ENCODE assay signal across 9 cellular contexts in the genomic region with DNA sequence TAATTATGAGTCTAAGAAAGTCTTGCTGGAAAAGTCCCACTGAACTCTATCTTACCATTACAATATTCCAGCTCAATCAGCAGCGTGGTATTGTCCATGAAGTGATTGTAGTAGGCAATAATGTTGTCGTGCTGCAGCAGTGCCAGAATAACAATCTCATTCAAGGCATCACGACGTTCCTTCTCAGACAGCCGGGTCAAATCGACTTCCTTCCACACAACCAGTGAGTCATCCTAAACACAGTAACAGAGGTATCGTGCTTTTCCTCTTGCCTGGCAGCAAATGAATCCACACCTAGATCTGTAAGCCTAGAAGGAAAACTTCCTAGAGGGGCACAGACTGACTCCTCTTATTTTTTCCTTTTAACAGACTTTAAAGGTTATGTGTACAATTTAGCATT. TPM values are rescaled to one million over a fixed set of nuclear protein-coding genes. Genes with fewer than 3 reads are reported as not detected.
A peak's percentile ranks its signal among the peaks of the same experiment; 100 is the strongest.
DNase-seq lines count a peak whose midpoint lies in the region; ATAC-seq, FAIRE-seq and TF ChIP-seq lines count a peak whose summit lies in the region.
"Had no signal": no experiment of that assay in that cellular context is flagged by ENCODE, and none has a peak within 500 bp of the region (broad histone marks: within the 10 kb centered on the region; RNA-seq: fewer than 3 reads in every experiment).

No MANE protein-coding gene starts in this region.

- no peak for ATAC-seq in HG03520 (IDR thresholded peaks at IDR 0.05; ENCODE audit: unreplicated experiment)

- no peaks in the 10 kb centered on the region for H3K9me3 ChIP-seq in left ventricle myocardium inferior (replicated peaks)
- H3K9me3 ChIP-seq in hepatocyte (ENCODE audit: low read depth) = no peaks in the 10 kb centered on the region

- intact Hi-C loops in left ventricle myocardium inferior (cut with micrococcal nuclease) = no loop called here
- intact Hi-C loops in cardiac septum (cut with DNase I) = no loop called here

- FAIRE-seq in urothelium cell line (lab: Jason Lieb, UNC) = no peak

- H4K20me1 ChIP-seq in hepatocyte (ENCODE audit: insufficient read depth, poor library complexity, severe bottlenecking) = no peaks in the 10 kb centered on the region

- H3K36me3 ChIP-seq in left ventricle myocardium inferior = peaks cover 26% of the 10 kb centered on the region
- no peaks in the 10 kb centered on the region for H3K36me3 ChIP-seq in hepatocyte (replicated peaks; ENCODE audit: insufficient read depth, low read depth)

- H3K27me3 ChIP-seq in left ventricle myocardium inferior (ENCODE audit: low read depth) (no peaks in the 10 kb centered on the region), hepatocyte (no peaks in the 10 kb centered on the region)

- H3K4me3 ChIP-seq in left ventricle myocardium inferior (no peak overlapping the region), hepatocyte (no peak overlapping the region)

- H3K4me2 ChIP-seq in hepatocyte = no peak overlapping the region

- peak overlapping the region; percentile 34 for H3K27ac ChIP-seq in left ventricle myocardium inferior (replicated peaks)
- no peak overlapping the region for H3K27ac ChIP-seq in hepatocyte

- TF ChIP-seq CTCF in left ventricle myocardium inferior (IDR thresholded peaks at IDR 0.05; ENCODE audit: borderline replicate concordance) = no peak
- no peak for TF ChIP-seq CTCF in hepatocyte (IDR thresholded peaks at IDR 0.05; ENCODE audit: poor library complexity)

- DNase-seq in left ventricle myocardium inferior = no peak
- no peak for DNase-seq in cardiac septum (ENCODE audit: low spot score)
- DNase-seq in activated CD4-positive, alpha-beta T cell treated with anti-CD3 and anti-CD28 coated beads, Interleukin-2, amount 50 U/mL, for 48 hours = peak; percentile 21 to 34
- peak; percentile 12 for DNase-seq in hepatocyte (ENCODE audit: low spot score)
- peak; percentile 71 for DNase-seq in urothelium cell line (ENCODE audit: low spot score)
- DNase-seq in DMS 273 (lab: John Stamatoyannopoulos, UW; ENCODE audit: unreplicated experiment) = no peak
- DNase-seq in epidermal melanocyte (ENCODE audit: insufficient read length, low spot score) = no peak
- DNase-seq: T-helper 9 cell had no signal

- peaks cover 8% of the 10 kb centered on the region for H3K79me2 ChIP-seq in hepatocyte

- H3K4me1 ChIP-seq in left ventricle myocardium inferior (peaks cover 54% of the 10 kb centered on the region), hepatocyte (ENCODE audit: insufficient read depth) (no peaks in the 10 kb centered on the region)

- WGBS in hepatocyte (ENCODE audit: low lambda C conversion rate, missing lambda C conversion rate) = 58% methylated on average over 7 of the region's 7 CpGs

- H3K9me2 ChIP-seq in hepatocyte (replicated peaks; ENCODE audit: insufficient read depth) = no peaks in the 10 kb centered on the region

- H2AFZ ChIP-seq in hepatocyte = no peak overlapping the region

RNA-seq across cellular contexts. Expression of a gene that starts 2.9 kb away (rescaled TPM):
- total RNA-seq in left ventricle myocardium inferior = 123 TPM
- 115 TPM for total RNA-seq in cardiac septum
- total RNA-seq in hepatocyte = 19.5 and 21.1 TPM in 2 replicates
- polyA plus RNA-seq in hepatocyte = 8.8 and 12.9 TPM in 2 replicates

RNA-seq across cellular contexts. Expression of a gene that starts 52.4 kb away (rescaled TPM):
- total RNA-seq in left ventricle myocardium inferior (278 TPM), cardiac septum (283 TPM), hepatocyte (375 and 378 TPM in 2 replicates)
- 390 and 411 TPM in 2 replicates for polyA plus RNA-seq in hepatocyte

RNA-seq across cellular contexts. Expression of a gene that starts 54.5 kb away (rescaled TPM):
- total RNA-seq in left ventricle myocardium inferior = 10.5 TPM
- 5.2 TPM for total RNA-seq in cardiac septum
- 1.7 and 14.9 TPM in 2 replicates for total RNA-seq in hepatocyte
- 1.1 and 3.8 TPM in 2 replicates for polyA plus RNA-seq in hepatocyte

Comparison
In these comparisons a context has a peak if more than half of its experiments do, and no peak if none do; other contexts are left out.
1. DNase-seq: peak in activated CD4-positive, alpha-beta T cell treated with anti-CD3 and anti-CD28 coated beads, Interleukin-2, amount 50 U/mL, for 48 hours (2 of 2), hepatocyte (single experiment) and urothelium cell line (single experiment); none in left ventricle myocardium inferior (single experiment), cardiac septum (single experiment), DMS 273 (single experiment) and epidermal melanocyte (single experiment).